20 cellular contexts compared by ENCODE assay signal in genomic region chr16:75333770-75334169, GRCh38.
A peak's percentile ranks its signal among the peaks of the same experiment; 100 is the strongest.
DNase-seq lines count a peak whose midpoint lies in the region; ATAC-seq and TF ChIP-seq lines count a peak whose summit lies in the region.
"Had no signal": no experiment of that assay in that cellular context is flagged by ENCODE, and none has a peak within 500 bp of the region (broad histone marks: within the 10 kb centered on the region; RNA-seq: fewer than 3 reads in every experiment).

No MANE protein-coding gene starts in this region.

- peak overlapping the region; percentile 53 for H3K4me3 Mint-ChIP-seq in activated naive CD8-positive, alpha-beta T cell treated with anti-CD3 and anti-CD28 coated beads, Interleukin-2, amount 10 ng/mL, durations not matched to agents 7 days and 5 days
- no peak overlapping the region for H3K4me3 Mint-ChIP-seq in activated naive CD8-positive, alpha-beta T cell treated with anti-CD3 and anti-CD28 coated beads for 36 hours
- H3K4me3 Mint-ChIP-seq in activated T-helper 17 cell treated with anti-CD3 and anti-CD28 coated beads, Interleukin-2, amount 50 U/mL, for 72 hours = peak overlapping the region; percentile 22
- H3K4me3 Mint-ChIP-seq in stimulated activated naive B cell treated with anti-CD40 and anti-IgM and Interleukin-4, amounts not matched to agents 10 μg/mL and 1 μg/mL and 100 μg/mL, for 72 hours = no peak overlapping the region
- H3K4me3 Mint-ChIP-seq: activated naive CD8-positive, alpha-beta T cell treated with anti-CD3 and anti-CD28 coated beads, Interleukin-2, amount 50 U/mL, for 24 hours; endodermal cell; neural progenitor cell had no signal

- H3K27ac Mint-ChIP-seq in activated naive CD8-positive, alpha-beta T cell treated with anti-CD3 and anti-CD28 coated beads, Interleukin-2, amount 10 ng/mL, durations not matched to agents 7 days and 5 days = peak overlapping the region; percentile 47
- no peak overlapping the region for H3K27ac Mint-ChIP-seq in activated naive CD8-positive, alpha-beta T cell treated with anti-CD3 and anti-CD28 coated beads for 36 hours
- no peak overlapping the region for H3K27ac Mint-ChIP-seq in activated T-helper 17 cell treated with anti-CD3 and anti-CD28 coated beads, Interleukin-2, amount 50 U/mL, for 72 hours
- no peak overlapping the region for H3K27ac Mint-ChIP-seq in stimulated activated naive B cell treated with anti-CD40 and anti-IgM and Interleukin-4, amounts not matched to agents 10 μg/mL and 1 μg/mL and 100 μg/mL, for 72 hours
- H3K27ac Mint-ChIP-seq: activated naive CD8-positive, alpha-beta T cell treated with anti-CD3 and anti-CD28 coated beads, Interleukin-2, amount 50 U/mL, for 24 hours; endodermal cell; neural progenitor cell had no signal

- no peaks in the 10 kb centered on the region for H3K36me3 ChIP-seq in right atrium auricular region
- H3K36me3 ChIP-seq: neural progenitor cell, tibial artery had no signal

- H3K4me3 ChIP-seq in right atrium auricular region = no peak overlapping the region
- H3K4me3 ChIP-seq: A549, GM23248, lung, neural progenitor cell, tibial artery had no signal

- H3K4me1 ChIP-seq in right atrium auricular region = no peaks in the 10 kb centered on the region
- H3K4me1 ChIP-seq: A549, neural progenitor cell, tibial artery had no signal

- no peak for DNase-seq in activated naive CD8-positive, alpha-beta T cell treated with anti-CD3 and anti-CD28 coated beads, Interleukin-2, amount 10 ng/mL, durations not matched to agents 7 days and 5 days
- no peak for DNase-seq in activated naive CD8-positive, alpha-beta T cell treated with anti-CD3 and anti-CD28 coated beads for 36 hours
- DNase-seq in NOMO-1 treated with dmso at 0.1 percent for 144 hours (lab: John Stamatoyannopoulos, UW; ENCODE audit: unreplicated experiment) (peak; percentile 86), right atrium auricular region (ENCODE audit: low spot score) (no peak)
- DNase-seq in stimulated activated naive B cell treated with anti-CD40 and anti-IgM and Interleukin-4, amounts not matched to agents 10 μg/mL and 1 μg/mL and 100 μg/mL, for 72 hours = no peak
- DNase-seq in stimulated activated naive CD4-positive, alpha-beta T cell treated with Interleukin-2 at 50 U/mL for 16 hours (lab: John Stamatoyannopoulos, UW) = no peak
- DNase-seq: activated CD4-positive, CD25-positive, alpha-beta regulatory T cell treated with anti-CD3 and anti-CD28 coated beads, Interleukin-2, amount 50 U/mL, for 72 hours; activated naive CD8-positive, alpha-beta T cell treated with anti-CD3 and anti-CD28 coated beads, Interleukin-2, amount 50 U/mL, for 24 hours; caudate nucleus; endodermal cell; GM23248; NCI-H345; stimulated activated CD4-positive, alpha-beta T cell treated with anti-CD3 and anti-CD28 coated beads, Interleukin-4, amount 100 ng/mL, for 1 hour; tibial artery had no signal

- TF ChIP-seq CTCF in right atrium auricular region (IDR thresholded peaks at IDR 0.05) = no peak

- H3K36me3 Mint-ChIP-seq in activated naive CD8-positive, alpha-beta T cell treated with anti-CD3 and anti-CD28 coated beads, Interleukin-2, amount 10 ng/mL, durations not matched to agents 7 days and 5 days = peaks cover 18% of the 10 kb centered on the region
- peaks cover 10% of the 10 kb centered on the region for H3K36me3 Mint-ChIP-seq in activated naive CD8-positive, alpha-beta T cell treated with anti-CD3 and anti-CD28 coated beads for 36 hours
- peaks cover 22% of the 10 kb centered on the region for H3K36me3 Mint-ChIP-seq in activated T-helper 17 cell treated with anti-CD3 and anti-CD28 coated beads, Interleukin-2, amount 50 U/mL, for 72 hours (ENCODE audit: low read depth)
- peaks cover 30 to 56% of the 10 kb centered on the region in 2 donors for H3K36me3 Mint-ChIP-seq in stimulated activated naive B cell treated with anti-CD40 and anti-IgM and Interleukin-4, amounts not matched to agents 10 μg/mL and 1 μg/mL and 100 μg/mL, for 72 hours

- no peak overlapping the region for H3K27ac ChIP-seq in right atrium auricular region
- H3K27ac ChIP-seq: A549, GM23248, neural progenitor cell, tibial artery had no signal

- peaks cover 18% of the 10 kb centered on the region for H3K4me1 Mint-ChIP-seq in activated naive CD8-positive, alpha-beta T cell treated with anti-CD3 and anti-CD28 coated beads, Interleukin-2, amount 10 ng/mL, durations not matched to agents 7 days and 5 days
- peaks cover 13% of the 10 kb centered on the region for H3K4me1 Mint-ChIP-seq in activated naive CD8-positive, alpha-beta T cell treated with anti-CD3 and anti-CD28 coated beads for 36 hours
- peaks cover 11% of the 10 kb centered on the region for H3K4me1 Mint-ChIP-seq in activated T-helper 17 cell treated with anti-CD3 and anti-CD28 coated beads, Interleukin-2, amount 50 U/mL, for 72 hours
- H3K4me1 Mint-ChIP-seq in stimulated activated naive B cell treated with anti-CD40 and anti-IgM and Interleukin-4, amounts not matched to agents 10 μg/mL and 1 μg/mL and 100 μg/mL, for 72 hours = peaks cover 16 to 25% of the 10 kb centered on the region in 2 donors
- H3K4me1 Mint-ChIP-seq: endodermal cell had no signal

- peak; percentile 61 for ATAC-seq in activated naive CD8-positive, alpha-beta T cell treated with anti-CD3 and anti-CD28 coated beads, Interleukin-2, amount 10 ng/mL, durations not matched to agents 7 days and 5 days (ENCODE audit: low read depth)
- no peak for ATAC-seq in activated T-helper 17 cell treated with anti-CD3 and anti-CD28 coated beads, Interleukin-2, amount 50 U/mL, for 72 hours (replicated peaks)
- ATAC-seq in stimulated activated naive B cell treated with anti-CD40 and anti-IgM and Interleukin-4, amounts not matched to agents 10 μg/mL and 1 μg/mL and 100 μg/mL, for 72 hours (replicated peaks) = peak; percentile 60 to 64
- no peak for ATAC-seq in HG03571 (IDR thresholded peaks at IDR 0.05; ENCODE audit: unreplicated experiment)
- ATAC-seq: A549; activated naive CD8-positive, alpha-beta T cell treated with anti-CD3 and anti-CD28 coated beads, Interleukin-2, amount 50 U/mL, for 24 hours; SK-N-SH treated with all-trans-retinoic acid at 6 μM for 48 hours had no signal

- no peaks in the 10 kb centered on the region for H3K27me3 ChIP-seq in right atrium auricular region
- H3K27me3 ChIP-seq: neural progenitor cell, tibial artery had no signal

- peaks cover 2% of the 10 kb centered on the region for H3K27me3 Mint-ChIP-seq in activated naive CD8-positive, alpha-beta T cell treated with anti-CD3 and anti-CD28 coated beads, Interleukin-2, amount 10 ng/mL, durations not matched to agents 7 days and 5 days
- no peaks in the 10 kb centered on the region for H3K27me3 Mint-ChIP-seq in activated naive CD8-positive, alpha-beta T cell treated with anti-CD3 and anti-CD28 coated beads for 36 hours
- H3K27me3 Mint-ChIP-seq in activated T-helper 17 cell treated with anti-CD3 and anti-CD28 coated beads, Interleukin-2, amount 50 U/mL, for 72 hours = no peaks in the 10 kb centered on the region
- peaks cover 57 to 61% of the 10 kb centered on the region in 2 donors for H3K27me3 Mint-ChIP-seq in stimulated activated naive B cell treated with anti-CD40 and anti-IgM and Interleukin-4, amounts not matched to agents 10 μg/mL and 1 μg/mL and 100 μg/mL, for 72 hours
- H3K27me3 Mint-ChIP-seq: activated naive CD8-positive, alpha-beta T cell treated with anti-CD3 and anti-CD28 coated beads, Interleukin-2, amount 50 U/mL, for 24 hours had no signal

- POLR2A ChIA-PET in activated naive CD8-positive, alpha-beta T cell treated with anti-CD3 and anti-CD28 coated beads, Interleukin-2, amount 10 ng/mL, durations not matched to agents 7 days and 5 days (lab: Charles Lee) = no interaction called here

- peaks cover 2% of the 10 kb centered on the region for H3K9me3 Mint-ChIP-seq in activated naive CD8-positive, alpha-beta T cell treated with anti-CD3 and anti-CD28 coated beads, Interleukin-2, amount 10 ng/mL, durations not matched to agents 7 days and 5 days
- no peaks in the 10 kb centered on the region for H3K9me3 Mint-ChIP-seq in activated naive CD8-positive, alpha-beta T cell treated with anti-CD3 and anti-CD28 coated beads for 36 hours
- H3K9me3 Mint-ChIP-seq in activated T-helper 17 cell treated with anti-CD3 and anti-CD28 coated beads, Interleukin-2, amount 50 U/mL, for 72 hours = no peaks in the 10 kb centered on the region
- H3K9me3 Mint-ChIP-seq in stimulated activated naive B cell treated with anti-CD40 and anti-IgM and Interleukin-4, amounts not matched to agents 10 μg/mL and 1 μg/mL and 100 μg/mL, for 72 hours = peaks cover 0 to 1% of the 10 kb centered on the region in 2 donors
- H3K9me3 Mint-ChIP-seq: activated naive CD8-positive, alpha-beta T cell treated with anti-CD3 and anti-CD28 coated beads, Interleukin-2, amount 50 U/mL, for 24 hours; endodermal cell had no signal

- H3K9me3 ChIP-seq in right atrium auricular region = no peaks in the 10 kb centered on the region
- H3K9me3 ChIP-seq: A549, tibial artery had no signal

Comparison
In these comparisons a context has a peak if more than half of its experiments do, and no peak if none do; other contexts are left out.
1. H3K4me3 Mint-ChIP-seq: peak in activated naive CD8-positive, alpha-beta T cell treated with anti-CD3 and anti-CD28 coated beads, Interleukin-2, amount 10 ng/mL, durations not matched to agents 7 days and 5 days (single experiment) and activated T-helper 17 cell treated with anti-CD3 and anti-CD28 coated beads, Interleukin-2, amount 50 U/mL, for 72 hours (single experiment); none in activated naive CD8-positive, alpha-beta T cell treated with anti-CD3 and anti-CD28 coated beads for 36 hours (single experiment) and stimulated activated naive B cell treated with anti-CD40 and anti-IgM and Interleukin-4, amounts not matched to agents 10 μg/mL and 1 μg/mL and 100 μg/mL, for 72 hours (0 of 2).
2. ATAC-seq: peak in activated naive CD8-positive, alpha-beta T cell treated with anti-CD3 and anti-CD28 coated beads, Interleukin-2, amount 10 ng/mL, durations not matched to agents 7 days and 5 days (single experiment) and stimulated activated naive B cell treated with anti-CD40 and anti-IgM and Interleukin-4, amounts not matched to agents 10 μg/mL and 1 μg/mL and 100 μg/mL, for 72 hours (2 of 2); none in activated T-helper 17 cell treated with anti-CD3 and anti-CD28 coated beads, Interleukin-2, amount 50 U/mL, for 72 hours (single experiment) and HG03571 (single experiment).